In the genomic region with DNA sequence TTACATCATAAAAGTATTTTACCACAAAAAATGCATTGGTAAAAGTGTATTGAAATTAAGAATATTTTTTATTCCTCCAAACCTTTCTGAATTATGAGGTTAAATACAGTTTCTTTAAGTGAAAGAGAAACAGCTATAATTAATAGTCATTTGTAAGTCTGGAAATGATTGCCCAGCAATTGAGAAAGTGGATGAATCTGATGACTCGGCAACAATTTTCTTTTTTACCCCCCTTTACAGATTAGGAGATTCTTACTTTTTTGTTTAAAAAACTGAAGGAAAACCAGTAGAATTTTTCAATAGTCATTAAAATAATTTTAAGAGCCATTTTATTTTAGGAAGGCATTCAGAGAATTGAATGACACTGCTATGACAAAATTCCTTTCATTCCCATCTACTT, we compare ENCODE assay signal across 27 cellular contexts.
"Had no signal": no experiment of that assay in that cellular context is flagged by ENCODE, and none has a peak within 500 bp of the region (broad histone marks: within the 10 kb centered on the region; RNA-seq: fewer than 3 reads in every experiment).

No MANE protein-coding gene starts in this region.

- ATAC-seq: activated CD4-positive, alpha-beta T cell treated with anti-CD3 and anti-CD28 coated beads for 36 hours; activated CD4-positive, CD25-positive, alpha-beta regulatory T cell treated with anti-CD3 and anti-CD28 coated beads, Interleukin-2, amount 50 U/mL, for 24 hours; activated CD8-positive, alpha-beta T cell treated with anti-CD3 and anti-CD28 coated beads, Interleukin-2, amount 10 ng/mL, durations not matched to agents 7 days and 5 days; activated naive CD4-positive, alpha-beta T cell treated with anti-CD3 and anti-CD28 coated beads, Interleukin-2, amount 50 U/mL, for 72 hours; activated T-cell treated with anti-CD3 and anti-CD28 coated beads, Interleukin-2, amount 50 U/mL, for 4 hours; Right ventricle myocardium inferior; WTC11 had no signal

- H3K4me1 ChIP-seq: adrenal gland had no signal

- DNase-seq: activated CD4-positive, alpha-beta T cell treated with anti-CD3 and anti-CD28 coated beads for 36 hours; activated CD4-positive, alpha-beta T cell treated with anti-CD3 and anti-CD28 coated beads, Interleukin-2, amount 10 ng/mL, durations not matched to agents 7 days and 5 days; activated CD4-positive, alpha-beta T cell treated with anti-CD3 and anti-CD28 coated beads, Interleukin-2, amount 50 U/mL, for 48 hours; activated CD8-positive, alpha-beta T cell treated with anti-CD3 and anti-CD28 coated beads, Interleukin-2, amount 10 ng/mL, durations not matched to agents 7 days and 5 days; activated gamma-delta T cell treated with Interleukin-2 at 50 U/mL for 16 hours; activated naive CD4-positive, alpha-beta T cell treated with anti-CD3 and anti-CD28 coated beads for 36 hours; activated T-cell treated with anti-CD3 and anti-CD28 coated beads, Interleukin-2, amount 50 U/mL, for 4 hours; adrenal gland; caudate nucleus; cerebellar nuclear complex; MG63; NCI-H1048; NCI-H1105 treated with DMSO at 0.1 percent for 48 hours; NCI-H1436; NCI-H1694; NCI-H1930; NCI-H2081 treated with DMSO at 0.1 percent for 48 hours; NCI-H226; NCI-H524 treated with DMSO at 0.1 percent for 48 hours; Peyer's patch; RPMI8226; SIG-M5 had no signal

- H3K27me3 ChIP-seq: adrenal gland, MG63, Peyer's patch had no signal

- H3K36me3 ChIP-seq: adrenal gland, MG63, Peyer's patch had no signal

- H3K9me3 ChIP-seq: adrenal gland, MG63, Peyer's patch had no signal

- H3K27ac ChIP-seq: adrenal gland, Peyer's patch had no signal

- H3K4me3 ChIP-seq: adrenal gland, MG63, Peyer's patch had no signal

- FAIRE-seq: bronchial epithelial cell had no signal
